In genomic region chr1:18288609-18289219, GRCh38 we compare ENCODE assay signal across 18 cellular contexts.
DNase-seq lines count a peak whose midpoint lies in the region; ATAC-seq and TF ChIP-seq lines count a peak whose summit lies in the region.
"Had no signal": no experiment of that assay in that cellular context is flagged by ENCODE, and none has a peak within 500 bp of the region (broad histone marks: within the 10 kb centered on the region; RNA-seq: fewer than 3 reads in every experiment).

No MANE protein-coding gene starts in this region.

- H3K9ac ChIP-seq in mesendoderm (ENCODE audit: low read length): no peak overlapping the region
- H3K9ac ChIP-seq: GM23248 had no signal

- no peaks in the 10 kb centered on the region for H3K4me1 ChIP-seq in mesendoderm (ENCODE audit: control insufficient read depth, low read depth, low read length)
- H3K4me1 ChIP-seq in esophagus muscularis mucosa: no peaks in the 10 kb centered on the region
- H3K4me1 ChIP-seq: A549, vagina had no signal

- no peak overlapping the region for H2BK120ac ChIP-seq in mesendoderm (ENCODE audit: low read depth, low read length)

- no peak overlapping the region for H3K4me2 ChIP-seq in mesendoderm (ENCODE audit: low read length)
- H3K4me2 ChIP-seq: A549 had no signal

- H3K18ac ChIP-seq in mesendoderm (ENCODE audit: low read length): no peak overlapping the region

- H3K27me3 ChIP-seq in mesendoderm (ENCODE audit: insufficient read depth, low read length, poor library complexity) (no peaks in the 10 kb centered on the region), esophagus muscularis mucosa (peaks cover 0 to 79% (median 3%) of the 10 kb centered on the region in 4 donors)
- H3K27me3 ChIP-seq: vagina had no signal

- TF ChIP-seq CTCF in esophagus muscularis mucosa (IDR thresholded peaks at IDR 0.05): no peak

- H3K36me3 ChIP-seq in mesendoderm (ENCODE audit: control insufficient read depth, insufficient read depth, low read length) (no peaks in the 10 kb centered on the region), esophagus muscularis mucosa (no peaks in the 10 kb centered on the region)
- H3K36me3 ChIP-seq: vagina had no signal

- no peak overlapping the region for H2BK5ac ChIP-seq in mesendoderm (ENCODE audit: low read length)

- no CpG with 5 or more reads among the region's 11 CpGs for WGBS in mesendoderm (ENCODE audit: extremely low coverage, insufficient coverage, low lambda C conversion rate)
- 51% methylated on average over 11 of the region's 11 CpGs for WGBS in esophagus muscularis mucosa

- TF ChIP-seq EP300 in esophagus muscularis mucosa (IDR thresholded peaks at IDR 0.05): no peak

- no peak overlapping the region for H3K4ac ChIP-seq in mesendoderm (ENCODE audit: low read depth, low read length)

- H3K4me3 ChIP-seq in mesendoderm (ENCODE audit: low read length): no peak overlapping the region
- H3K4me3 ChIP-seq in esophagus muscularis mucosa: no peak overlapping the region
- H3K4me3 ChIP-seq: A549, GM23248, vagina had no signal

- ATAC-seq in HG03280 (IDR thresholded peaks at IDR 0.05; ENCODE audit: unreplicated experiment): no peak
- ATAC-seq: A549; activated T-cell treated with anti-CD3 and anti-CD28 coated beads, Interleukin-2, amount 50 U/mL, for 4 hours had no signal

- no peak for TF ChIP-seq POLR2A in esophagus muscularis mucosa (IDR thresholded peaks at IDR 0.05; ENCODE audit: low read depth)

- H3K23ac ChIP-seq in mesendoderm (ENCODE audit: low read length): no peak overlapping the region

- intact Hi-C loops in esophagus muscularis mucosa (cut with DNase I): no loop called here

- H4K8ac ChIP-seq in mesendoderm (ENCODE audit: low read depth, low read length): no peak overlapping the region

- H4K5ac ChIP-seq in mesendoderm (ENCODE audit: low read length): no peak overlapping the region

- peak overlapping the region; percentile 37 for H3K56ac ChIP-seq in mesendoderm (ENCODE audit: low read length)

- no peaks in the 10 kb centered on the region for H3K79me2 ChIP-seq in mesendoderm (ENCODE audit: control insufficient read depth, insufficient read depth, low read length)

- DNase-seq in NCI-H1092 treated with DMSO at 0.1 percent for 48 hours (lab: John Stamatoyannopoulos, UW) (peak; percentile 39), NCI-H1092 (lab: John Stamatoyannopoulos, UW) (no peak), NCI-H2107 treated with DMSO at 0.1 percent for 48 hours (lab: John Stamatoyannopoulos, UW; ENCODE audit: unreplicated experiment) (peak; percentile 23), SK-N-DZ (ENCODE audit: low spot score) (peak; percentile 4), mesendoderm (peak; percentile 37), NCI-H1436 (lab: John Stamatoyannopoulos, UW) (no peak), esophagus muscularis mucosa (ENCODE audit: extremely low spot score) (no peak)
- DNase-seq: activated CD4-positive, alpha-beta T cell treated with anti-CD3 and anti-CD28 coated beads, Interleukin-2, amount 50 U/mL, for 4 hours; activated naive CD8-positive, alpha-beta T cell treated with anti-CD3 and anti-CD28 coated beads, Interleukin-2, amount 10 ng/mL, durations not matched to agents 7 days and 5 days; activated T-cell treated with anti-CD3 and anti-CD28 coated beads, Interleukin-2, amount 50 U/mL, for 4 hours; CD4-positive, CD25-positive, alpha-beta regulatory T cell; dermis blood vessel endothelial cell; GM23248; NCI-H1930; T1000 had no signal

- no peak overlapping the region for H2AK5ac ChIP-seq in mesendoderm (ENCODE audit: low read length)

- H3K9me3 ChIP-seq in esophagus muscularis mucosa: no peaks in the 10 kb centered on the region
- H3K9me3 ChIP-seq: A549, vagina had no signal

- no peaks in the 10 kb centered on the region for H3K79me1 ChIP-seq in mesendoderm (ENCODE audit: low read length)

- H3K27ac ChIP-seq in mesendoderm (ENCODE audit: low read depth, low read length) (no peak overlapping the region), esophagus muscularis mucosa (replicated peaks in 1 of 4) (no peak overlapping the region)
- H3K27ac ChIP-seq: A549, GM23248, vagina had no signal

- H2BK15ac ChIP-seq in mesendoderm (replicated peaks; ENCODE audit: low read depth): no peak overlapping the region

Comparison
In these comparisons a context has a peak if more than half of its experiments do, and no peak if none do; other contexts are left out.
1. DNase-seq: peak in NCI-H1092 treated with DMSO at 0.1 percent for 48 hours (single experiment), NCI-H2107 treated with DMSO at 0.1 percent for 48 hours (single experiment), SK-N-DZ (single experiment) and mesendoderm (single experiment); none in NCI-H1092 (single experiment), NCI-H1436 (single experiment) and esophagus muscularis mucosa (single experiment).